Comparison of ENCODE assay signal across 21 cellular contexts in genomic region chr12:100752841-100753240, GRCh38. TPM values are rescaled to one million over a fixed set of nuclear protein-coding genes. Genes with fewer than 3 reads are reported as not detected.
DNase-seq lines count a peak whose midpoint lies in the region; FAIRE-seq and TF ChIP-seq lines count a peak whose summit lies in the region.
"Had no signal": no experiment of that assay in that cellular context is flagged by ENCODE, and none has a peak within 500 bp of the region (broad histone marks: within the 10 kb centered on the region; RNA-seq: fewer than 3 reads in every experiment).

No MANE protein-coding gene starts in this region.

- no peak for TF ChIP-seq EP300 in esophagus muscularis mucosa (IDR thresholded peaks at IDR 0.05)

- H3K4me2 ChIP-seq in mammary epithelial cell (ENCODE audit: insufficient read depth, low read depth, low read length) (no peak overlapping the region), astrocyte (ENCODE audit: low read length) (no peak overlapping the region)

- CTCF ChIA-PET in mammary epithelial cell (lab: Charles Lee; ENCODE audit: low non-redundant PET) = no interaction called here
- CTCF ChIA-PET in CD4-positive, alpha-beta memory T cell (lab: Charles Lee; ENCODE audit: partially characterized antibody) = no interaction called here

- H3K9me3 ChIP-seq in mammary epithelial cell (replicated peaks; ENCODE audit: insufficient read depth, low read length) = peaks cover 24% of the 10 kb centered on the region
- no peaks in the 10 kb centered on the region for H3K9me3 ChIP-seq in breast epithelium
- peaks cover 3% of the 10 kb centered on the region for H3K9me3 ChIP-seq in astrocyte (ENCODE audit: insufficient read depth, low read depth, low read length)
- H3K9me3 ChIP-seq in CD4-positive, alpha-beta memory T cell (ENCODE audit: control insufficient read depth in 1 of 2, low read length in 2 of 2) = no peaks in the 10 kb centered on the region
- peaks cover 0 to 14% (median 7%) of the 10 kb centered on the region in 4 donors for H3K9me3 ChIP-seq in esophagus muscularis mucosa
- H3K9me3 ChIP-seq: HAP-1 had no signal

- no peak overlapping the region for H3K4me3 ChIP-seq in mammary epithelial cell (replicated peaks in 1 of 3; ENCODE audit: insufficient read depth in 1 of 3, low read depth in 2 of 3, low read length in 3 of 3)
- H3K4me3 ChIP-seq in breast epithelium = no peak overlapping the region
- no peak overlapping the region for H3K4me3 ChIP-seq in astrocyte (ENCODE audit: insufficient read depth, low read depth, low read length)
- H3K4me3 ChIP-seq in fibroblast of the aortic adventitia (ENCODE audit: low read depth, low read length) = no peak overlapping the region
- H3K4me3 ChIP-seq in CD4-positive, alpha-beta memory T cell (ENCODE audit: low read length in 2 of 2) = no peak overlapping the region
- H3K4me3 ChIP-seq in esophagus muscularis mucosa = no peak overlapping the region
- H3K4me3 ChIP-seq: HAP-1 had no signal

- dilution Hi-C loops in mammary epithelial cell (cut with HindIII; ENCODE audit: low sequenced_read_pairs) = no loop called here

- H3K27me3 ChIP-seq in mammary epithelial cell (ENCODE audit: insufficient read depth, low read length) (no peaks in the 10 kb centered on the region), breast epithelium (no peaks in the 10 kb centered on the region), astrocyte (ENCODE audit: insufficient read depth, low read length) (no peaks in the 10 kb centered on the region), esophagus muscularis mucosa (no peaks in the 10 kb centered on the region)
- H3K27me3 ChIP-seq in CD4-positive, alpha-beta memory T cell (ENCODE audit: insufficient read depth, low read length) = no peaks in the 10 kb centered on the region

- H3K36me3 Mint-ChIP-seq in astrocyte (ENCODE audit: low read depth, unreplicated experiment) = peaks cover 11% of the 10 kb centered on the region
- H3K36me3 Mint-ChIP-seq in CD4-positive, alpha-beta memory T cell = no peaks in the 10 kb centered on the region
- H3K36me3 Mint-ChIP-seq: CD14-positive monocyte had no signal

- 22% methylated on average over 2 of the region's 2 CpGs for WGBS in mammary epithelial cell (ENCODE audit: low coverage, missing lambda C conversion rate)
- 64% methylated on average over 2 of the region's 2 CpGs for WGBS in esophagus muscularis mucosa

- no peak for TF ChIP-seq CTCF in mammary epithelial cell (conservative IDR thresholded peaks at IDR 0.05 in 1 of 2, IDR thresholded peaks at IDR 0.05 in 1 of 2; ENCODE audit: extremely low read depth in 1 of 2, insufficient read depth in 1 of 2, low read depth in 1 of 2, low read length in 2 of 2)
- TF ChIP-seq CTCF in breast epithelium (IDR thresholded peaks at IDR 0.05) = no peak
- no peak for TF ChIP-seq CTCF in astrocyte (IDR thresholded peaks at IDR 0.05; ENCODE audit: insufficient read depth, low read depth, low read length)
- TF ChIP-seq CTCF in fibroblast of the aortic adventitia (IDR thresholded peaks at IDR 0.05; ENCODE audit: insufficient read depth, low read length) = no peak
- TF ChIP-seq CTCF in esophagus muscularis mucosa (IDR thresholded peaks at IDR 0.05) = no peak

- in situ Hi-C loops in mammary epithelial cell (cut with MboI; ENCODE audit: low sequenced_read_pairs in 2 of 2) = no loop called here

- H3K9me3 Mint-ChIP-seq in astrocyte (ENCODE audit: unreplicated experiment) = peaks cover 10% of the 10 kb centered on the region
- H3K9me3 Mint-ChIP-seq in CD4-positive, alpha-beta memory T cell = peaks cover 0 to 7% (median 1%) of the 10 kb centered on the region in 8 donors

- H3K36me3 ChIP-seq in mammary epithelial cell (ENCODE audit: insufficient read depth, low read length) = no peaks in the 10 kb centered on the region
- no peaks in the 10 kb centered on the region for H3K36me3 ChIP-seq in breast epithelium
- no peaks in the 10 kb centered on the region for H3K36me3 ChIP-seq in astrocyte (ENCODE audit: insufficient read depth, low read length)
- H3K36me3 ChIP-seq in CD4-positive, alpha-beta memory T cell (ENCODE audit: insufficient read depth, low read length) = no peaks in the 10 kb centered on the region
- H3K36me3 ChIP-seq in esophagus muscularis mucosa = no peaks in the 10 kb centered on the region
- H3K36me3 ChIP-seq: HAP-1 had no signal

- POLR2A ChIA-PET in CD4-positive, alpha-beta memory T cell (lab: Charles Lee; ENCODE audit: partially characterized antibody) = no interaction called here

- peak overlapping the region; percentile 97 for H3K27ac ChIP-seq in mammary epithelial cell (ENCODE audit: insufficient read depth, low read depth, low read length)
- H3K27ac ChIP-seq in breast epithelium = no peak overlapping the region
- no peak overlapping the region for H3K27ac ChIP-seq in astrocyte (ENCODE audit: low read depth, low read length)
- H3K27ac ChIP-seq in CD4-positive, alpha-beta memory T cell (ENCODE audit: low read depth, low read length) = no peak overlapping the region
- H3K27ac ChIP-seq in esophagus muscularis mucosa (replicated peaks in 1 of 4) = no peak overlapping the region

- no peak overlapping the region for H3K27ac Mint-ChIP-seq in astrocyte (ENCODE audit: unreplicated experiment)
- H3K27ac Mint-ChIP-seq in CD4-positive, alpha-beta memory T cell = no peak overlapping the region
- H3K27ac Mint-ChIP-seq: CD14-positive monocyte had no signal

- no TSS peak for BruUV-seq in mammary epithelial cell (replicated peaks; lab: Mats Ljungman, UMichigan)

- no peaks in the 10 kb centered on the region for H3K4me1 Mint-ChIP-seq in astrocyte (ENCODE audit: low read depth, unreplicated experiment)
- H3K4me1 Mint-ChIP-seq in CD4-positive, alpha-beta memory T cell = no peaks in the 10 kb centered on the region
- H3K4me1 Mint-ChIP-seq: CD14-positive monocyte had no signal

- H3K79me2 ChIP-seq in mammary epithelial cell (ENCODE audit: insufficient read depth, low read length) (no peaks in the 10 kb centered on the region), astrocyte (ENCODE audit: insufficient read depth, low read length) (no peaks in the 10 kb centered on the region)

- peaks cover 28% of the 10 kb centered on the region for H3K4me1 ChIP-seq in mammary epithelial cell (ENCODE audit: insufficient read depth, low read length)
- H3K4me1 ChIP-seq in breast epithelium = no peaks in the 10 kb centered on the region
- H3K4me1 ChIP-seq in astrocyte (ENCODE audit: insufficient read depth, low read length) = no peaks in the 10 kb centered on the region
- no peaks in the 10 kb centered on the region for H3K4me1 ChIP-seq in CD4-positive, alpha-beta memory T cell (ENCODE audit: insufficient read depth, low read length)
- H3K4me1 ChIP-seq in esophagus muscularis mucosa = no peaks in the 10 kb centered on the region
- H3K4me1 ChIP-seq: HAP-1 had no signal

- H3K27me3 Mint-ChIP-seq in astrocyte (ENCODE audit: low read depth, unreplicated experiment) = no peaks in the 10 kb centered on the region
- H3K27me3 Mint-ChIP-seq in CD4-positive, alpha-beta memory T cell = peaks cover 1 to 4% of the 10 kb centered on the region in 2 donors

- H3K4me3 Mint-ChIP-seq in astrocyte (ENCODE audit: unreplicated experiment) = no peak overlapping the region
- no peak overlapping the region for H3K4me3 Mint-ChIP-seq in CD4-positive, alpha-beta memory T cell
- H3K4me3 Mint-ChIP-seq: CD14-positive monocyte had no signal

- intact Hi-C loops in mammary epithelial cell (cut with micrococcal nuclease) (loop anchor here (1.0 kb wide), 1 partner anchor 47 kb away; no protein-coding TSS in a partner anchor), breast epithelium (cut with DNase I; ENCODE audit: low total_unique reads) (no loop called here), esophagus muscularis mucosa (cut with DNase I) (no loop called here)
- intact Hi-C loops in CD4-positive, alpha-beta memory T cell (cut with micrococcal nuclease) = no loop called here

- no peak for FAIRE-seq in astrocyte (lab: Jason Lieb, UNC)
- FAIRE-seq: A204.1, G401.6, RCC 7860 had no signal

- H3K9ac ChIP-seq in mammary epithelial cell (ENCODE audit: insufficient read depth, low read length) (no peak overlapping the region), astrocyte (ENCODE audit: low read length) (no peak overlapping the region)

- no peaks in the 10 kb centered on the region for H4K20me1 ChIP-seq in mammary epithelial cell (ENCODE audit: insufficient read depth, low read length)
- no peaks in the 10 kb centered on the region for H4K20me1 ChIP-seq in astrocyte (ENCODE audit: insufficient read depth, low read length)

- DNase-seq in mammary epithelial cell = peak; percentile 65
- no peak for DNase-seq in breast epithelium (ENCODE audit: low spot score in 2 of 2)
- peak; percentile 18 for DNase-seq in astrocyte (ENCODE audit: low read depth)
- peak; percentile 3 for DNase-seq in fibroblast of the aortic adventitia (ENCODE audit: low read depth)
- DNase-seq in NCI-H748 (lab: John Stamatoyannopoulos, UW; ENCODE audit: unreplicated experiment) = no peak
- no peak for DNase-seq in CD4-positive, alpha-beta memory T cell
- no peak for DNase-seq in esophagus muscularis mucosa (ENCODE audit: extremely low spot score)
- no peak for DNase-seq in occipital lobe (lab: John Stamatoyannopoulos, UW)
- DNase-seq: AML-193, COR-L47, DMS153, MV-4-11, NCI-H1436, NCI-H2081, NCI-H524 treated with DMSO at 0.1 percent for 48 hours, SHP77 treated with DMSO at 0.1 percent for 48 hours had no signal

- no peak for TF ChIP-seq POLR2A in breast epithelium (IDR thresholded peaks at IDR 0.05)
- no peak for TF ChIP-seq POLR2A in esophagus muscularis mucosa (IDR thresholded peaks at IDR 0.05; ENCODE audit: low read depth)

- H2AFZ ChIP-seq in mammary epithelial cell (ENCODE audit: low read depth, low read length) (peak overlapping the region; percentile 49), astrocyte (ENCODE audit: low read depth, low read length) (no peak overlapping the region)

RNA-seq across cellular contexts. Expression of gene ANO4, which starts 41.7 kb away (rescaled TPM):
- total RNA-seq in mammary epithelial cell (1 to 10 TPM in 1 of 2 donors, not detected in 1; 2.5 TPM), breast epithelium (1 to 10 TPM in 1 of 3 donors, under 1 TPM in 2; 0.33 to 1.0 (median 0.80) TPM), astrocyte (41.3 and 42.8 TPM in 2 replicates), fibroblast of the aortic adventitia (ENCODE audit: low replicate concordance) (0.18 and 1.6 TPM in 2 replicates), esophagus muscularis mucosa (under 1 TPM in 2 of 4 donors, not detected in 2; 0.06 to 0.17 TPM), occipital lobe (75.5 TPM)
- polyA plus RNA-seq in mammary epithelial cell = 2.7 TPM
- polyA minus RNA-seq in mammary epithelial cell = 7.8 TPM
- total RNA-seq in CD4-positive, alpha-beta memory T cell = not detected
- not detected for polyA plus RNA-seq in CD4-positive, alpha-beta memory T cell
- polyA plus RNA-seq: CD14-positive monocyte had no signal

Comparison
In these comparisons a context has a peak if more than half of its experiments do, and no peak if none do; other contexts are left out.
1. DNase-seq: peak in mammary epithelial cell (single experiment), astrocyte (single experiment) and fibroblast of the aortic adventitia (single experiment); none in breast epithelium (0 of 2), NCI-H748 (single experiment), CD4-positive, alpha-beta memory T cell (0 of 5), esophagus muscularis mucosa (single experiment) and occipital lobe (single experiment).
2. RNA of gene ANO4, which starts 41.7 kb away (total RNA-seq): 75.5 TPM in occipital lobe (single experiment) and 41.3 to 42.8 TPM in astrocyte; 2.5 TPM in mammary epithelial cell, 0.33 to 1.0 TPM in breast epithelium, 0.18 to 1.6 TPM in fibroblast of the aortic adventitia, 0.06 to 0.17 TPM in esophagus muscularis mucosa and not detected in CD4-positive, alpha-beta memory T cell; every median in the first group is over 10 times any median in the second.